ENCODE assay signal across 10 cellular contexts in the genomic region with DNA sequence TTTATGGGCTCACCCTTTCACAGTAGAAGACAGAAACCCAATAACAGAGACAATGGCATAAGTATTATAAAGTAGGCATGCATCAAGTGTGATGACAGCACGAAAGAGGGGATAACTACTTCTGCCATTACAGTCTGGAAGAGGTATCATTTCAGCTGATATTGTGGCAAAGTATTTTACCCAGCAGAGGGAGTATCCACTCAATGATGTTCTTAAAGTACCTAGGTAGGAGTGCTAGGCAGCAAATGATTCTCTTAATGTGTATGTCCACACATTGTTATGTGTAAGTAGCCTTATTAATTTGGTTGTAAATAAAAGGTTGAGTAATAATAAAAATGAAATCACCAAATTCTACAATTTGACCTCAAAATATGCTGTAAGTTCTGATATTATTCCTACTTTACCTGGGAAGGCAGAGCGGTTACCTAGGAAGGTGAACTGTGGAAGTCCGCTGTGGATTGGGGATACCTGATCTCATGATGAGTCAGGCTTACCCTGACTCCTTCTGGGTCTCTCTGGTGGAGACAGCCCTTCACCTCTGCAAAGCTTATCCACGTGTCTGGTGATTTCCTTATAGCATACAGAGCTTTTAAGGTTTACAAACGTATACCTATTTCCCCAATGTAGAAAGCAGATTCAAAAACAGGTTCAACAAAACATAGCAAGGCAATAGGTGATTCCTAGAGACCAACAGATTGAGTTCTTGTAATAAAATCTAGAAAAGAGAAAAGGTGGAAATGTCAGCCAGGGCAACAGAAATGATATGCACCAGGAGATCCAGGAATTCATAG. TPM values are rescaled to one million over a fixed set of nuclear protein-coding genes. Genes with fewer than 3 reads are reported as not detected.
DNase-seq lines count a peak whose midpoint lies in the region; ATAC-seq and TF ChIP-seq lines count a peak whose summit lies in the region.
"Had no signal": no experiment of that assay in that cellular context is flagged by ENCODE, and none has a peak within 500 bp of the region (broad histone marks: within the 10 kb centered on the region; RNA-seq: fewer than 3 reads in every experiment).

No MANE protein-coding gene starts in this region.

- WGBS in esophagus, 2 donors = 74 to 77% methylated on average over 5 of the region's 5 CpGs

- peaks cover 0 to 7% of the 10 kb centered on the region in 2 donors for H3K4me1 ChIP-seq in esophagus (ENCODE audit: control insufficient read depth in 2 of 2, insufficient read depth in 2 of 2, low read length in 1 of 2)

- CTCF ChIA-PET in AG04450 (lab: Charles Lee) = interaction anchor here (1.1 kb wide), 1 partner anchor 69 kb away, joined by 4 read pairs; no protein-coding TSS in a partner anchor

- H3K27ac ChIP-seq in AG04450 (ENCODE audit: low read depth, low read length) = no peak overlapping the region
- peak overlapping the region; percentile 29 to 72 for H3K27ac ChIP-seq in esophagus (ENCODE audit: low read depth in 2 of 2, low read length in 1 of 2)

- DNase-seq in AG04450 (ENCODE audit: low read depth, low spot score) (no peak), GM12864 (ENCODE audit: low read depth) (no peak), OCI-M1 (lab: John Stamatoyannopoulos, UW) (peak; percentile 34), putamen (ENCODE audit: low spot score) (no peak), GOT3 (lab: John Stamatoyannopoulos, UW) (no peak), DMS79 (lab: John Stamatoyannopoulos, UW) (no peak)
- DNase-seq: cerebellar nuclear complex, right cardiac atrium had no signal

- TF ChIP-seq CTCF in AG04450 (IDR thresholded peaks at IDR 0.05; ENCODE audit: low read depth, low read length) (peak; percentile 21; the same call in 1 of the 2 replicates), GM12864 (IDR thresholded peaks at IDR 0.05; ENCODE audit: low read depth, low read length, missing control alignments) (peak; percentile 20)

- no peak for ATAC-seq in HG03469 (IDR thresholded peaks at IDR 0.05; ENCODE audit: unreplicated experiment)
- ATAC-seq: right cardiac atrium had no signal

- H3K9me3 ChIP-seq in AG04450 (ENCODE audit: control insufficient read depth, insufficient read depth, low read length) (peaks cover 5% of the 10 kb centered on the region; the same call in 1 of the 2 replicates), esophagus (ENCODE audit: control insufficient read depth in 2 of 2, insufficient read depth in 1 of 2, low read depth in 1 of 2, low read length in 1 of 2) (no peaks in the 10 kb centered on the region)

- POLR2A ChIA-PET in AG04450 (lab: Yijun Ruan, JAX) = no interaction called here

- H3K4me3 ChIP-seq in AG04450 (ENCODE audit: low read depth, low read length) (no peak overlapping the region), GM12864 (ENCODE audit: low read depth, low read length) (no peak overlapping the region), esophagus (ENCODE audit: low read depth in 1 of 2, low read length in 2 of 2) (no peak overlapping the region)

- no peaks in the 10 kb centered on the region for H3K36me3 ChIP-seq in esophagus (ENCODE audit: control insufficient read depth in 2 of 2, insufficient read depth in 2 of 2, low read length in 1 of 2)

- H3K27me3 ChIP-seq in AG04450 (ENCODE audit: control insufficient read depth, insufficient read depth, low read length) (peaks cover 2% of the 10 kb centered on the region), esophagus (ENCODE audit: control insufficient read depth in 1 of 2, insufficient read depth in 2 of 2, low read length in 2 of 2) (no peaks in the 10 kb centered on the region)

RNA-seq across cellular contexts. Expression of gene UBAC2, which starts 4.0 kb away (rescaled TPM):
- polyA plus RNA-seq in AG04450 (2011; rRNA removed) (57.9 and 71.4 TPM in 2 replicates), esophagus (10 to 100 TPM; 63.0 to 70.1 TPM)
- 27.1 and 28.0 TPM in 2 replicates for polyA minus RNA-seq in AG04450 (2011; rRNA and poly(A)+ RNA removed)
